Comparison of ENCODE assay signal across 1 cellular context in genomic region chr5:31362931-31363568, GRCh38.
TF ChIP-seq lines count a peak whose summit lies in the region.

No MANE protein-coding gene starts in this region.

TF ChIP-seq in GM23338, 12 proteins besides CTCF, POLR2A, EP300 and RAD21 (continued from another document):
- no peak for TF ChIP-seq ZNF462 (CRISPR knock-in tag; IDR thresholded peaks at IDR 0.05)
